In the genomic region with DNA sequence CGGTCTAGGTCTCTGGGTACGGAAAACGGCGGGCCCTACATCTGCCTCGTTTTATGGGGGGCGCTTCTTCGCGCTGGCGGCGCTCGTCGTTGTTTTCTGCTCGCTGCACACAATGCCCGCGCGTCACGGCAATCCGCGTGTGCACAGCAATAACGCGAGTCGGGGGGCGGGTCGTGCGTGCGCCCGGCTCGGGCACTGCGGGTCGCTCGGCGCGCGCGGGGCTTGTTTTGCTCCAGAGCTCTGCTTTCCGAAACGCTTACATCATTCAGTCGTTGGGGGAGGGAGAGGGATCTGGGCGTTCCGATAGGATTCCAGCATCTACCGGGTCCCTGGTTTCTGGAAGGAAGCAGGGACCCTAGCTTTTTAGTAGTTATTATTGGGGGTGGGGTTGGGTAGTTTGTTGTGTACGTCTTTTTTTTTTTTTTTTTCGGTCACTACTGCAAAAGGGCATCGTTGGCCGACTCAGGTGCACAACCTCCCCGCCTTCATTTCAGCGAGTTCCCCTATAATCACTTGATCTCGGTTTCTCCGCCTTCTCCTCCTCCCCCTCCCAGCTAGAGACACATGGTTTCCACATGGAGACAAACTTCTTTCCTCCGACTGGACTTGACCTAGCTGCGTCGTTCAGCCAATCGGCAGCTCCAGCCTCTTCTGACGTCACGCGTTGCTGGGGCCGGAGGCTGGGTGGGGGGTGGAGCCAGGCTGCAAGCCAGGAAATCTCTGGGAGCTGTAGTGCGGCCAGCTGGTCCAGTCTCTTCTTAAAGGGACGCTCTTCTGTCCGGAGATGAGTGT, we compare ENCODE assay signal across 1 cellular context.
TF ChIP-seq lines count a peak whose summit lies in the region.

No MANE protein-coding gene starts in this region.

TF ChIP-seq in HepG2, 621 proteins besides CTCF, POLR2A, EP300 and RAD21 (continued from another document and continues in another):
- TF ChIP-seq, protein P1, sequence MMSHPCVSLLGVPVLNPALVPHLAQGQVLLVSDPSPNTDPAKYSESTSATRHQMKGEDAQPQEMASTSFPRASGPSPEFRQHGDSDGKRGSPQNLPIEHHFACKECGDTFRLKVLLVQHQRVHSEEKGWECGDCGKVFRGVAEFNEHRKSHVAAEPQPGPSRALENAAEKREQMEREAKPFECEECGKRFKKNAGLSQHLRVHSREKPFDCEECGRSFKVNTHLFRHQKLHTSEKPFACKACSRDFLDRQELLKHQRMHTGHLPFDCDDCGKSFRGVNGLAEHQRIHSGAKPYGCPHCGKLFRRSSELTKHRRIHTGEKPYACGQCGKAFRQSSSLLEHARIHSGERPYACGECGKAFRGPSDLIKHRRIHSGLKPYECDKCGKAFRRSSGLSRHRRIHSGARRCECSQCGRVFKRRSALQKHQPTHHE (CRISPR knock-in tag; IDR thresholded peaks at IDR 0.05; ENCODE audit: borderline replicate concordance) = no peak
- TF ChIP-seq NR2F2 (IDR thresholded peaks at IDR 0.05; ENCODE audit: borderline replicate concordance, low read depth) = peak; percentile 26; the same call in 1 of the 2 replicates
- no peak for TF ChIP-seq ZFYVE20 (CRISPR knock-in tag; IDR thresholded peaks at IDR 0.05; ENCODE audit: borderline replicate concordance, low read depth)
- TF ChIP-seq HMGA1 (CRISPR knock-in tag; conservative IDR thresholded peaks at IDR 0.05) = no peak
- no peak for TF ChIP-seq FOXO1 (CRISPR knock-in tag; IDR thresholded peaks at IDR 0.05)
- TF ChIP-seq SOX13 (IDR thresholded peaks at IDR 0.05) = no peak
- TF ChIP-seq SOX13 (CRISPR knock-in tag; conservative IDR thresholded peaks at IDR 0.05 in 1 of 2, IDR thresholded peaks at IDR 0.05 in 1 of 2) = no peak; a peak in 1 of 4 replicates
- no peak for TF ChIP-seq SSRP1 (CRISPR knock-in tag; IDR thresholded peaks at IDR 0.05)
- TF ChIP-seq ZNF558 (CRISPR knock-in tag; IDR thresholded peaks at IDR 0.05; ENCODE audit: borderline replicate concordance) = no peak; the same call in 1 of the 2 replicates
- TF ChIP-seq ATF1 (CRISPR knock-in tag; IDR thresholded peaks at IDR 0.05) = peak; percentile 98
- no peak for TF ChIP-seq ZNF251 (CRISPR knock-in tag; IDR thresholded peaks at IDR 0.05)
- no peak for TF ChIP-seq DNMT1 (CRISPR knock-in tag; IDR thresholded peaks at IDR 0.05)
- TF ChIP-seq, protein P2, sequence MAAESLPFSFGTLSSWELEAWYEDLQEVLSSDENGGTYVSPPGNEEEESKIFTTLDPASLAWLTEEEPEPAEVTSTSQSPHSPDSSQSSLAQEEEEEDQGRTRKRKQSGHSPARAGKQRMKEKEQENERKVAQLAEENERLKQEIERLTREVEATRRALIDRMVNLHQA (CRISPR knock-in tag; IDR thresholded peaks at IDR 0.05) = no peak
- no peak for TF ChIP-seq PHF5A (CRISPR knock-in tag; IDR thresholded peaks at IDR 0.05; ENCODE audit: low read depth, unreplicated experiment)
- TF ChIP-seq, protein P3, sequence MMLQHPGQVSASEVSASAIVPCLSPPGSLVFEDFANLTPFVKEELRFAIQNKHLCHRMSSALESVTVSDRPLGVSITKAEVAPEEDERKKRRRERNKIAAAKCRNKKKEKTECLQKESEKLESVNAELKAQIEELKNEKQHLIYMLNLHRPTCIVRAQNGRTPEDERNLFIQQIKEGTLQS (CRISPR knock-in tag; IDR thresholded peaks at IDR 0.05) = no peak
- no peak for TF ChIP-seq TOE1 (CRISPR knock-in tag; IDR thresholded peaks at IDR 0.05)
- 0 out of 2 replicates have a peak, but pooled peaks have one; percentile 73 for TF ChIP-seq DNMT3B (CRISPR knock-in tag; conservative IDR thresholded peaks at IDR 0.05)
- TF ChIP-seq ZIK1 (CRISPR knock-in tag; IDR thresholded peaks at IDR 0.05; ENCODE audit: borderline replicate concordance, low read depth) = no peak
- TF ChIP-seq POGZ (CRISPR knock-in tag; IDR thresholded peaks at IDR 0.05) = 0 out of 2 replicates have a peak, but pooled peaks have one; percentile 49
- TF ChIP-seq TBX2 (CRISPR knock-in tag; IDR thresholded peaks at IDR 0.05; ENCODE audit: borderline replicate concordance) = peak; percentile 58; the same call in 1 of the 2 replicates
- peak; percentile 94 for TF ChIP-seq NFYC (CRISPR knock-in tag; IDR thresholded peaks at IDR 0.05)
- TF ChIP-seq, protein P4, sequence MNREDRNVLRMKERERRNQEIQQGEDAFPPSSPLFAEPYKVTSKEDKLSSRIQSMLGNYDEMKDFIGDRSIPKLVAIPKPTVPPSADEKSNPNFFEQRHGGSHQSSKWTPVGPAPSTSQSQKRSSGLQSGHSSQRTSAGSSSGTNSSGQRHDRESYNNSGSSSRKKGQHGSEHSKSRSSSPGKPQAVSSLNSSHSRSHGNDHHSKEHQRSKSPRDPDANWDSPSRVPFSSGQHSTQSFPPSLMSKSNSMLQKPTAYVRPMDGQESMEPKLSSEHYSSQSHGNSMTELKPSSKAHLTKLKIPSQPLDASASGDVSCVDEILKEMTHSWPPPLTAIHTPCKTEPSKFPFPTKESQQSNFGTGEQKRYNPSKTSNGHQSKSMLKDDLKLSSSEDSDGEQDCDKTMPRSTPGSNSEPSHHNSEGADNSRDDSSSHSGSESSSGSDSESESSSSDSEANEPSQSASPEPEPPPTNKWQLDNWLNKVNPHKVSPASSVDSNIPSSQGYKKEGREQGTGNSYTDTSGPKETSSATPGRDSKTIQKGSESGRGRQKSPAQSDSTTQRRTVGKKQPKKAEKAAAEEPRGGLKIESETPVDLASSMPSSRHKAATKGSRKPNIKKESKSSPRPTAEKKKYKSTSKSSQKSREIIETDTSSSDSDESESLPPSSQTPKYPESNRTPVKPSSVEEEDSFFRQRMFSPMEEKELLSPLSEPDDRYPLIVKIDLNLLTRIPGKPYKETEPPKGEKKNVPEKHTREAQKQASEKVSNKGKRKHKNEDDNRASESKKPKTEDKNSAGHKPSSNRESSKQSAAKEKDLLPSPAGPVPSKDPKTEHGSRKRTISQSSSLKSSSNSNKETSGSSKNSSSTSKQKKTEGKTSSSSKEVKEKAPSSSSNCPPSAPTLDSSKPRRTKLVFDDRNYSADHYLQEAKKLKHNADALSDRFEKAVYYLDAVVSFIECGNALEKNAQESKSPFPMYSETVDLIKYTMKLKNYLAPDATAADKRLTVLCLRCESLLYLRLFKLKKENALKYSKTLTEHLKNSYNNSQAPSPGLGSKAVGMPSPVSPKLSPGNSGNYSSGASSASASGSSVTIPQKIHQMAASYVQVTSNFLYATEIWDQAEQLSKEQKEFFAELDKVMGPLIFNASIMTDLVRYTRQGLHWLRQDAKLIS (CRISPR knock-in tag; IDR thresholded peaks at IDR 0.05) = no peak
- no peak for TF ChIP-seq ZNF337 (CRISPR knock-in tag; IDR thresholded peaks at IDR 0.05; ENCODE audit: borderline replicate concordance, low read depth)
- TF ChIP-seq ZNF331 (CRISPR knock-in tag; IDR thresholded peaks at IDR 0.05) = peak; percentile 38; the same call in 1 of the 2 replicates
- TF ChIP-seq PRMT3 (CRISPR knock-in tag; IDR thresholded peaks at IDR 0.05; ENCODE audit: borderline replicate concordance, low read depth) = no peak
- TF ChIP-seq SRSF4 (IDR thresholded peaks at IDR 0.05; ENCODE audit: low read depth, low read length, poor library complexity, severe bottlenecking) = no peak
- TF ChIP-seq, protein P5, sequence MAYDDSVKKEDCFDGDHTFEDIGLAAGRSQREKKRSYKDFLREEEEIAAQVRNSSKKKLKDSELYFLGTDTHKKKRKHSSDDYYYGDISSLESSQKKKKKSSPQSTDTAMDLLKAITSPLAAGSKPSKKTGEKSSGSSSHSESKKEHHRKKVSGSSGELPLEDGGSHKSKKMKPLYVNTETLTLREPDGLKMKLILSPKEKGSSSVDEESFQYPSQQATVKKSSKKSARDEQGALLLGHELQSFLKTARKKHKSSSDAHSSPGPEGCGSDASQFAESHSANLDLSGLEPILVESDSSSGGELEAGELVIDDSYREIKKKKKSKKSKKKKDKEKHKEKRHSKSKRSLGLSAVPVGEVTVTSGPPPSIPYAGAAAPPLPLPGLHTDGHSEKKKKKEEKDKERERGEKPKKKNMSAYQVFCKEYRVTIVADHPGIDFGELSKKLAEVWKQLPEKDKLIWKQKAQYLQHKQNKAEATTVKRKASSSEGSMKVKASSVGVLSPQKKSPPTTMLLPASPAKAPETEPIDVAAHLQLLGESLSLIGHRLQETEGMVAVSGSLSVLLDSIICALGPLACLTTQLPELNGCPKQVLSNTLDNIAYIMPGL (CRISPR knock-in tag; IDR thresholded peaks at IDR 0.05; ENCODE audit: borderline replicate concordance in 1 of 2, low read depth in 1 of 2) = peak; percentile 43 to 56; a peak in 2 of 4 replicates
- no peak for TF ChIP-seq PRPF4 (IDR thresholded peaks at IDR 0.05; ENCODE audit: low read depth, low read length, poor library complexity, severe bottlenecking)
- TF ChIP-seq ZNF138 (CRISPR knock-in tag; IDR thresholded peaks at IDR 0.05; ENCODE audit: low read depth) = no peak
- TF ChIP-seq NPAS2 (CRISPR knock-in tag; IDR thresholded peaks at IDR 0.05; ENCODE audit: borderline replicate concordance) = no peak
- TF ChIP-seq, protein P6, sequence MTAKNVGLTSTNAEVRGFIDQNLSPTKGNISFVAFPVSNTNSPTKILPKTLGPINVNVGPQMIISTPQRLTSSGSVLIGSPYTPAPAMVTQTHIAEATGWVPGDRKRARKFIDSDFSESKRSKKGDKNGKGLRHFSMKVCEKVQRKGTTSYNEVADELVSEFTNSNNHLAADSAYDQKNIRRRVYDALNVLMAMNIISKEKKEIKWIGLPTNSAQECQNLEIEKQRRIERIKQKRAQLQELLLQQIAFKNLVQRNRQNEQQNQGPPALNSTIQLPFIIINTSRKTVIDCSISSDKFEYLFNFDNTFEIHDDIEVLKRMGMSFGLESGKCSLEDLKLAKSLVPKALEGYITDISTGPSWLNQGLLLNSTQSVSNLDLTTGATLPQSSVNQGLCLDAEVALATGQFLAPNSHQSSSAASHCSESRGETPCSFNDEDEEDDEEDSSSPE (CRISPR knock-in tag; IDR thresholded peaks at IDR 0.05) = no peak
- TF ChIP-seq, protein P7, sequence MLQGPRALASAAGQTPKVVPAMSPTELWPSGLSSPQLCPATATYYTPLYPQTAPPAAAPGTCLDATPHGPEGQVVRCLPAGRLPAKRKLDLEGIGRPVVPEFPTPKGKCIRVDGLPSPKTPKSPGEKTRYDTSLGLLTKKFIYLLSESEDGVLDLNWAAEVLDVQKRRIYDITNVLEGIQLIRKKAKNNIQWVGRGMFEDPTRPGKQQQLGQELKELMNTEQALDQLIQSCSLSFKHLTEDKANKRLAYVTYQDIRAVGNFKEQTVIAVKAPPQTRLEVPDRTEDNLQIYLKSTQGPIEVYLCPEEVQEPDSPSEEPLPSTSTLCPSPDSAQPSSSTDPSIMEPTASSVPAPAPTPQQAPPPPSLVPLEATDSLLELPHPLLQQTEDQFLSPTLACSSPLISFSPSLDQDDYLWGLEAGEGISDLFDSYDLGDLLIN (CRISPR knock-in tag; IDR thresholded peaks at IDR 0.05; ENCODE audit: borderline replicate concordance) = no peak
- TF ChIP-seq ZNF160 (CRISPR knock-in tag; IDR thresholded peaks at IDR 0.05) = no peak
- peak; percentile 56 for TF ChIP-seq XRCC5 (optimal IDR thresholded peaks at IDR 0.05; ENCODE audit: low read length)
- TF ChIP-seq, protein P8, sequence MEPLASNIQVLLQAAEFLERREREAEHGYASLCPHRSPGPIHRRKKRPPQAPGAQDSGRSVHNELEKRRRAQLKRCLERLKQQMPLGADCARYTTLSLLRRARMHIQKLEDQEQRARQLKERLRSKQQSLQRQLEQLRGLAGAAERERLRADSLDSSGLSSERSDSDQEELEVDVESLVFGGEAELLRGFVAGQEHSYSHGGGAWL (CRISPR knock-in tag; IDR thresholded peaks at IDR 0.05) = peak; percentile 39; the same call in 1 of the 2 replicates
- no peak for TF ChIP-seq SRSF9 (IDR thresholded peaks at IDR 0.05; ENCODE audit: borderline replicate concordance, insufficient read depth, low read depth, low read length, poor library complexity, severe bottlenecking)
- no peak for TF ChIP-seq HNRNPUL1 (IDR thresholded peaks at IDR 0.05; ENCODE audit: low read depth, low read length)
- TF ChIP-seq, protein P9, sequence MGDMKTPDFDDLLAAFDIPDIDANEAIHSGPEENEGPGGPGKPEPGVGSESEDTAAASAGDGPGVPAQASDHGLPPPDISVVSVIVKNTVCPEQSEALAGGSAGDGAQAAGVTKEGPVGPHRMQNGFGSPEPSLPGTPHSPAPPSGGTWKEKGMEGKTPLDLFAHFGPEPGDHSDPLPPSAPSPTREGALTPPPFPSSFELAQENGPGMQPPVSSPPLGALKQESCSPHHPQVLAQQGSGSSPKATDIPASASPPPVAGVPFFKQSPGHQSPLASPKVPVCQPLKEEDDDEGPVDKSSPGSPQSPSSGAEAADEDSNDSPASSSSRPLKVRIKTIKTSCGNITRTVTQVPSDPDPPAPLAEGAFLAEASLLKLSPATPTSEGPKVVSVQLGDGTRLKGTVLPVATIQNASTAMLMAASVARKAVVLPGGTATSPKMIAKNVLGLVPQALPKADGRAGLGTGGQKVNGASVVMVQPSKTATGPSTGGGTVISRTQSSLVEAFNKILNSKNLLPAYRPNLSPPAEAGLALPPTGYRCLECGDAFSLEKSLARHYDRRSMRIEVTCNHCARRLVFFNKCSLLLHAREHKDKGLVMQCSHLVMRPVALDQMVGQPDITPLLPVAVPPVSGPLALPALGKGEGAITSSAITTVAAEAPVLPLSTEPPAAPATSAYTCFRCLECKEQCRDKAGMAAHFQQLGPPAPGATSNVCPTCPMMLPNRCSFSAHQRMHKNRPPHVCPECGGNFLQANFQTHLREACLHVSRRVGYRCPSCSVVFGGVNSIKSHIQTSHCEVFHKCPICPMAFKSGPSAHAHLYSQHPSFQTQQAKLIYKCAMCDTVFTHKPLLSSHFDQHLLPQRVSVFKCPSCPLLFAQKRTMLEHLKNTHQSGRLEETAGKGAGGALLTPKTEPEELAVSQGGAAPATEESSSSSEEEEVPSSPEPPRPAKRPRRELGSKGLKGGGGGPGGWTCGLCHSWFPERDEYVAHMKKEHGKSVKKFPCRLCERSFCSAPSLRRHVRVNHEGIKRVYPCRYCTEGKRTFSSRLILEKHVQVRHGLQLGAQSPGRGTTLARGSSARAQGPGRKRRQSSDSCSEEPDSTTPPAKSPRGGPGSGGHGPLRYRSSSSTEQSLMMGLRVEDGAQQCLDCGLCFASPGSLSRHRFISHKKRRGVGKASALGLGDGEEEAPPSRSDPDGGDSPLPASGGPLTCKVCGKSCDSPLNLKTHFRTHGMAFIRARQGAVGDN (CRISPR knock-in tag; IDR thresholded peaks at IDR 0.05) = peak; percentile 80
- no peak for TF ChIP-seq ZNF790 (CRISPR knock-in tag; IDR thresholded peaks at IDR 0.05; ENCODE audit: borderline replicate concordance)
- TF ChIP-seq ZFP36L1 (CRISPR knock-in tag; IDR thresholded peaks at IDR 0.05) = no peak
- TF ChIP-seq KDM2A (CRISPR knock-in tag; IDR thresholded peaks at IDR 0.05; ENCODE audit: borderline replicate concordance, low read depth) = peak; percentile 72; the same call in 1 of the 2 replicates
- no peak for TF ChIP-seq ZNF496 (CRISPR knock-in tag; IDR thresholded peaks at IDR 0.05; ENCODE audit: insufficient replicate concordance)
- TF ChIP-seq ZNF354B (CRISPR knock-in tag; IDR thresholded peaks at IDR 0.05) = no peak
